28 cellular contexts compared by ENCODE assay signal in the genomic region with DNA sequence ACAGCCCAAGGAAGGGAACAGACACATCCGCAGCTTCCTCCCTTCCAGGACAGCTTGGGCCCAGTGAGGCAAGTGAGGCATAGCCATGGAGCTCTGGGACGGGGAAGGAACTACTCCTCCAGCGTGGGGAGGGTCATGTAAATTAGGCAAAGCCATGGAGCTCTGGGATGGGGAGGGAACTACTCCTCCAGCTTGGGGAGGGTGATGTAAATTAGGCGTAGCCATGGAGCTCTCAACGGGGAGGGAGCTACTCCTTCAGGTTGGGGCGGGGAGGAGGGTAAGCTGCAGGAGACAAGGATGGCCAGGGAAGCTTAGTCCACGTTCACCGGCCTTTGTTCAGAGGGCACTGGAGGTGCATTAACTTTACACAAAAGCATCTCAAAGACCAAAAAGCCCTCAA.
"Had no signal": no experiment of that assay in that cellular context is flagged by ENCODE, and none has a peak within 500 bp of the region (broad histone marks: within the 10 kb centered on the region; RNA-seq: fewer than 3 reads in every experiment).

No MANE protein-coding gene starts in this region.

- H3K27ac ChIP-seq: adrenal gland, Peyer's patch, VCaP had no signal

- FAIRE-seq: astrocyte, bronchial epithelial cell had no signal

- H3K27me3 ChIP-seq: adrenal gland, Peyer's patch had no signal

- H3K4me3 ChIP-seq: adrenal gland, MG63, Peyer's patch had no signal

- ATAC-seq: activated naive CD4-positive, alpha-beta T cell treated with anti-CD3 and anti-CD28 coated beads, Interleukin-2, amount 50 U/mL, for 72 hours; PC-3 had no signal

- H3K9me3 ChIP-seq: adrenal gland, Peyer's patch had no signal

- H3K36me3 ChIP-seq: adrenal gland, MG63, Peyer's patch had no signal

- H3K4me1 ChIP-seq: adrenal gland, Peyer's patch had no signal

- DNase-seq: activated CD4-positive, alpha-beta memory T cell treated with anti-CD3 and anti-CD28 coated beads, Interleukin-2, amount 10 ng/mL, durations not matched to agents 7 days and 5 days; activated CD4-positive, alpha-beta T cell treated with anti-CD3 and anti-CD28 coated beads for 1 hour; activated CD4-positive, alpha-beta T cell treated with anti-CD3 and anti-CD28 coated beads for 48 hours; activated CD4-positive, CD25-positive, alpha-beta regulatory T cell; activated gamma-delta T cell; activated naive CD4-positive, alpha-beta T cell treated with Interleukin-2 at 50 U/mL for 16 hours; activated T-cell treated with anti-CD3 and anti-CD28 coated beads, Interleukin-2, amount 50 U/mL, for 24 hours; adrenal gland; Karpas-422; MG63; MV-4-11; NCI-H1092; NCI-H1436 treated with DMSO at 0.1 percent for 48 hours; NCI-H1694 treated with DMSO at 0.1 percent for 48 hours; NCI-H2029; NCI-H345; NCI-H524 treated with DMSO at 0.1 percent for 48 hours; PC-3; Peyer's patch; RPMI8226; SW 1271; T-helper 1 cell; T-helper 2 cell; T-helper 9 cell had no signal
